Comparison of ENCODE assay signal across 11 cellular contexts in the genomic region with DNA sequence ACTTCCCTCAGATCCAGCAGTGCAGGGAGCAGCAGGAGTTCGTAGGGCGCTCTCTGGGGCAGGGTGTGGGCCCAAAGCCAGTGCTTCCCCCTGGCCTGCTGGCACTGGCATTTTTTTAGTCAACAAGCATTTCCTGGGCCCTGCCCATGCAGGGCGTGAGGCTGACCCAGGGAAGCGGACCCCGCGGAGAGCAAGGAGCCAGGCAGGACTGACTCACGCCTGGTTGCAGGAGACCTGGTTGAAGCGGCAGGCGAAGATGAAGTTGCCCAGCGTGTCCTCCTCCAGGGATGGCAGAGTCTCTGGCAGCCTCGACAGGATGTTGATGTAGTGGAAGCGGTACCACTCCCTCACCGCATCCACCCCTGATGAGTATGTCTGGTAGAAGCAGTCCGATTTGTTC. TPM values are rescaled to one million over a fixed set of nuclear protein-coding genes. Genes with fewer than 3 reads are reported as not detected.
DNase-seq lines count a peak whose midpoint lies in the region; ATAC-seq and TF ChIP-seq lines count a peak whose summit lies in the region.
"Had no signal": no experiment of that assay in that cellular context is flagged by ENCODE, and none has a peak within 500 bp of the region (broad histone marks: within the 10 kb centered on the region; RNA-seq: fewer than 3 reads in every experiment).

No MANE protein-coding gene starts in this region.

- peak in 3 of 4 donors; percentile 24 to 56 (median 28) for ATAC-seq in heart left ventricle
- ATAC-seq in HG02884 (IDR thresholded peaks at IDR 0.05; ENCODE audit: unreplicated experiment), result no peak

- no peaks in the 10 kb centered on the region for H3K27me3 ChIP-seq in heart left ventricle
- H3K27me3 ChIP-seq in sigmoid colon, result no peaks in the 10 kb centered on the region
- H3K27me3 ChIP-seq: ascending aorta, SJSA1 had no signal

- no peak overlapping the region for H3K4me3 ChIP-seq in heart left ventricle
- H3K4me3 ChIP-seq in sigmoid colon, result no peak overlapping the region
- H3K4me3 ChIP-seq: ascending aorta, HAP-1, SJSA1 had no signal

- POLR2A ChIA-PET in HEK293T (lab: Yijun Ruan, JAX), result interaction anchor here (1.5 kb wide), 1 partner anchor 25 kb away, joined by 4 read pairs; no protein-coding TSS in a partner anchor

- TF ChIP-seq POLR2A in heart left ventricle (IDR thresholded peaks at IDR 0.05) (no peak), sigmoid colon (IDR thresholded peaks at IDR 0.05) (no peak)

- DNase-seq in ELR (ENCODE audit: low read depth) (peak; percentile 37), heart left ventricle (peak in 3 of 5 donors; percentile 65 to 76 (median 68)), sigmoid colon (no peak), HEK293T (ENCODE audit: extremely low spot score) (no peak), substantia nigra (lab: John Stamatoyannopoulos, UW) (no peak), SKM-1 treated with dmso at 0.1 percent for 144 hours (lab: John Stamatoyannopoulos, UW; ENCODE audit: unreplicated experiment) (no peak)
- DNase-seq in T-helper 2 cell treated with Interferon-gamma antibody and Interleukin-4, amounts not matched to agents 5 μg/mL and 100 μg/mL, for 36 hours (ENCODE audit: low spot score), result no peak

- H3K9me3 Mint-ChIP-seq in T-helper 2 cell treated with Interferon-gamma antibody and Interleukin-4, amounts not matched to agents 5 μg/mL and 100 μg/mL, for 36 hours, result no peaks in the 10 kb centered on the region

- CTCF ChIA-PET in HEK293T (lab: Yijun Ruan, JAX), result no interaction called here

- peak overlapping the region; percentile 55 for H3K4me3 Mint-ChIP-seq in T-helper 2 cell treated with Interferon-gamma antibody and Interleukin-4, amounts not matched to agents 5 μg/mL and 100 μg/mL, for 36 hours

- no peak for TF ChIP-seq EP300 in sigmoid colon (IDR thresholded peaks at IDR 0.05)

- H3K27ac ChIP-seq in heart left ventricle, result peak overlapping the region in 5 of 12 donors; percentile 13 to 60 (median 16)
- peak overlapping the region; percentile 39 to 98 (median 94) for H3K27ac ChIP-seq in sigmoid colon
- H3K27ac ChIP-seq in substantia nigra (ENCODE audit: low read depth, low read length, poor library complexity, severe bottlenecking), result no peak overlapping the region
- H3K27ac ChIP-seq: SJSA1 had no signal

- TF ChIP-seq CTCF in heart left ventricle (IDR thresholded peaks at IDR 0.05) (no peak), sigmoid colon (IDR thresholded peaks at IDR 0.05) (no peak)

- H3K27ac Mint-ChIP-seq in T-helper 2 cell treated with Interferon-gamma antibody and Interleukin-4, amounts not matched to agents 5 μg/mL and 100 μg/mL, for 36 hours, result peak overlapping the region; percentile 60

- H3K4me1 ChIP-seq in heart left ventricle, result peaks cover 0 to 57% (median 6%) of the 10 kb centered on the region in 12 donors
- H3K4me1 ChIP-seq in sigmoid colon, result peaks cover 0 to 27% (median 16%) of the 10 kb centered on the region in 4 donors

- H3K4me1 Mint-ChIP-seq in T-helper 2 cell treated with Interferon-gamma antibody and Interleukin-4, amounts not matched to agents 5 μg/mL and 100 μg/mL, for 36 hours (ENCODE audit: low read depth), result peaks cover 14% of the 10 kb centered on the region

- H3K36me3 ChIP-seq in heart left ventricle, result no peaks in the 10 kb centered on the region
- H3K36me3 ChIP-seq in sigmoid colon, result no peaks in the 10 kb centered on the region
- H3K36me3 ChIP-seq: ascending aorta, HAP-1, SJSA1 had no signal

- intact Hi-C loops in heart left ventricle (cut with DNase I) (loop anchor here in 1 of 10 donors (2.0 kb wide), 1 partner anchor 19 kb away; a partner anchor contains a TSS), sigmoid colon (cut with DNase I) (loop anchor here (2.0 kb wide), 1 partner anchor 19 kb away; a partner anchor contains a TSS)

- H3K27me3 Mint-ChIP-seq in T-helper 2 cell treated with Interferon-gamma antibody and Interleukin-4, amounts not matched to agents 5 μg/mL and 100 μg/mL, for 36 hours (ENCODE audit: low read depth), result peaks cover 8% of the 10 kb centered on the region

- 85 to 87% (median 86%) methylated on average over 14 of the region's 14 CpGs for WGBS in heart left ventricle, 4 donors
- 41 to 70% methylated on average over 14 of the region's 14 CpGs for WGBS in sigmoid colon, 2 donors

- H3K9me3 ChIP-seq in heart left ventricle (no peaks in the 10 kb centered on the region), sigmoid colon (no peaks in the 10 kb centered on the region)
- H3K9me3 ChIP-seq: ascending aorta, HAP-1, SJSA1 had no signal

- H3K36me3 Mint-ChIP-seq in T-helper 2 cell treated with Interferon-gamma antibody and Interleukin-4, amounts not matched to agents 5 μg/mL and 100 μg/mL, for 36 hours (ENCODE audit: low read depth), result no peaks in the 10 kb centered on the region

TF ChIP-seq in HEK293T, 16 proteins besides CTCF, POLR2A, EP300 and RAD21:
- TF ChIP-seq HDGF (IDR thresholded peaks at IDR 0.05; ENCODE audit: borderline replicate concordance), result no peak
- no peak for TF ChIP-seq FOXA1 (IDR thresholded peaks at IDR 0.05)
- no peak for TF ChIP-seq L3MBTL2 (conservative IDR thresholded peaks at IDR 0.05)
- TF ChIP-seq, protein P1, sequence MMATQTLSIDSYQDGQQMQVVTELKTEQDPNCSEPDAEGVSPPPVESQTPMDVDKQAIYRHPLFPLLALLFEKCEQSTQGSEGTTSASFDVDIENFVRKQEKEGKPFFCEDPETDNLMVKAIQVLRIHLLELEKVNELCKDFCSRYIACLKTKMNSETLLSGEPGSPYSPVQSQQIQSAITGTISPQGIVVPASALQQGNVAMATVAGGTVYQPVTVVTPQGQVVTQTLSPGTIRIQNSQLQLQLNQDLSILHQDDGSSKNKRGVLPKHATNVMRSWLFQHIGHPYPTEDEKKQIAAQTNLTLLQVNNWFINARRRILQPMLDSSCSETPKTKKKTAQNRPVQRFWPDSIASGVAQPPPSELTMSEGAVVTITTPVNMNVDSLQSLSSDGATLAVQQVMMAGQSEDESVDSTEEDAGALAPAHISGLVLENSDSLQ (IDR thresholded peaks at IDR 0.05), result no peak
- TF ChIP-seq CTBP1 (IDR thresholded peaks at IDR 0.05; ENCODE audit: borderline replicate concordance), result no peak

RNA-seq across cellular contexts. Expression of a gene that starts 13.5 kb away (rescaled TPM):
- total RNA-seq in heart left ventricle (1 to 10 TPM in 1 of 9 donors, under 1 TPM in 4, not detected in 4; 0.35 to 3.9 (median 0.55) TPM), sigmoid colon (1 to 10 TPM in 3 of 4 donors, under 1 TPM in 1; 0.82 to 7.2 (median 1.1) TPM)
- polyA plus RNA-seq in heart left ventricle (under 1 TPM; 0.11 to 0.15 TPM), sigmoid colon (100 to 1,000 TPM in 1 of 3 donors, 10 to 100 TPM in 2; 51.1 to 169 (median 53.5) TPM)

RNA-seq across cellular contexts. Expression of a gene that starts 20.0 kb away (rescaled TPM):
- total RNA-seq in heart left ventricle (100 to 1,000 TPM in 2 of 9 donors, 10 to 100 TPM in 7; 37.2 to 141 (median 54.2) TPM), sigmoid colon (100 to 1,000 TPM; 135 to 191 (median 176) TPM)
- polyA plus RNA-seq in heart left ventricle (10 to 100 TPM; 23.7 to 91.8 TPM), sigmoid colon (100 to 1,000 TPM in 1 of 3 donors, 10 to 100 TPM in 2; 31.7 to 107 (median 74.5) TPM)

RNA-seq across cellular contexts. Expression of a gene that starts 22.1 kb away (rescaled TPM):
- total RNA-seq in heart left ventricle (10 to 100 TPM; 16.0 to 83.4 (median 26.2) TPM), sigmoid colon (100 to 1,000 TPM in 3 of 4 donors, 10 to 100 TPM in 1; 85.2 to 200 (median 125) TPM)
- polyA plus RNA-seq in heart left ventricle (10 to 100 TPM; 22.8 to 41.8 TPM), sigmoid colon (10 to 100 TPM; 36.3 to 85.2 (median 37.8) TPM)

RNA-seq across cellular contexts. Expression of a gene that starts 51.4 kb away (rescaled TPM):
- total RNA-seq in heart left ventricle (1 to 10 TPM in 1 of 9 donors, under 1 TPM in 2, not detected in 6; 0.16 to 2.8 (median 0.43) TPM), sigmoid colon (1 to 10 TPM in 1 of 4 donors, under 1 TPM in 1, not detected in 2; 0.99 to 2.5 TPM)
- polyA plus RNA-seq in heart left ventricle (under 1 TPM; 0.11 to 0.33 TPM), sigmoid colon (100 to 1,000 TPM in 1 of 3 donors, 10 to 100 TPM in 2; 61.3 to 146 (median 93.6) TPM)
- total RNA-seq: ascending aorta had no signal

Comparison
In these comparisons a context has a peak if more than half of its experiments do, and no peak if none do; other contexts are left out.
1. DNase-seq: peak in ELR (single experiment) and heart left ventricle (3 of 5); none in T-helper 2 cell treated with Interferon-gamma antibody and Interleukin-4, amounts not matched to agents 5 μg/mL and 100 μg/mL, for 36 hours (single experiment), sigmoid colon (single experiment), HEK293T (single experiment), substantia nigra (0 of 49) and SKM-1 treated with dmso at 0.1 percent for 144 hours (single experiment).